ENCODE assay signal across 29 cellular contexts in genomic region chr11:70811915-70812314, GRCh38.
"Had no signal": no experiment of that assay in that cellular context is flagged by ENCODE, and none has a peak within 500 bp of the region (broad histone marks: within the 10 kb centered on the region; RNA-seq: fewer than 3 reads in every experiment).

No MANE protein-coding gene starts in this region.

- H3K4me1 ChIP-seq: adrenal gland, body of pancreas, breast epithelium had no signal

- H3K27me3 ChIP-seq: adrenal gland, body of pancreas, brain microvascular endothelial cell, breast epithelium had no signal

- H3K4me3 ChIP-seq: adrenal gland, body of pancreas, breast epithelium had no signal

- DNase-seq: activated B cell treated with CpG ODN at 0.5 μM for 24 hours; activated CD4-positive, alpha-beta memory T cell treated with anti-CD3 and anti-CD28 coated beads for 36 hours; activated CD4-positive, alpha-beta T cell treated with anti-CD3 and anti-CD28 coated beads for 4 hours; activated CD4-positive, alpha-beta T cell treated with anti-CD3 and anti-CD28 coated beads, Interleukin-2, amount 10 ng/mL, durations not matched to agents 24 days and 14 days; activated CD4-positive, alpha-beta T cell treated with anti-CD3 and anti-CD28 coated beads, Interleukin-2, amount 50 U/mL, for 1 hour; activated CD4-positive, alpha-beta T cell treated with anti-CD3 and anti-CD28 coated beads, Interleukin-2, amount 50 U/mL, for 4 hours; activated CD4-positive, CD25-positive, alpha-beta regulatory T cell treated with anti-CD3 and anti-CD28 coated beads, Interleukin-2, amount 50 U/mL, for 72 hours; activated CD8-positive, alpha-beta memory T cell treated with anti-CD3 and anti-CD28 coated beads, Interleukin-2, amount 50 U/mL, for 4 hours; activated CD8-positive, alpha-beta T cell treated with anti-CD3 and anti-CD28 coated beads for 36 hours; activated effector memory CD4-positive, alpha-beta T cell treated with anti-CD3 and anti-CD28 coated beads, Interleukin-2, amount 50 U/mL, for 16 hours; activated gamma-delta T cell treated with Interleukin-2 at 50 U/mL for 16 hours; activated naive CD4-positive, alpha-beta T cell; activated naive CD4-positive, alpha-beta T cell treated with anti-CD3 and anti-CD28 coated beads for 36 hours; activated naive CD4-positive, alpha-beta T cell treated with anti-CD3 and anti-CD28 coated beads, Interleukin-2, amount 50 U/mL, for 16 hours; activated naive CD8-positive, alpha-beta T cell treated with anti-CD3 and anti-CD28 coated beads for 36 hours; activated T-cell treated with anti-CD3 and anti-CD28 coated beads for 4 hours; activated T-cell treated with anti-CD3 and anti-CD28 coated beads, Interleukin-2, amount 50 U/mL, for 1 hour; activated T-cell treated with anti-CD3 and anti-CD28 coated beads, Interleukin-2, amount 50 U/mL, for 4 hours; activated T-cell treated with anti-CD3 and anti-CD28 coated beads, Interleukin-2, amount 50 U/mL, for 72 hours; adrenal gland; amniotic stem cell; aorta; body of pancreas; brain microvascular endothelial cell; central memory CD4-positive, alpha-beta T cell; T-helper 2 cell; T-helper 9 cell had no signal

- H3K27ac ChIP-seq: adrenal gland, body of pancreas, brain microvascular endothelial cell, breast epithelium, VCaP had no signal

- H3K9me3 ChIP-seq: adrenal gland, body of pancreas, breast epithelium had no signal

- H3K36me3 ChIP-seq: adrenal gland, brain microvascular endothelial cell, breast epithelium had no signal
